8 cellular contexts compared by ENCODE assay signal in genomic region chr3:142963266-142964149, GRCh38. TPM values are rescaled to one million over a fixed set of nuclear protein-coding genes. Genes with fewer than 3 reads are reported as not detected.
A peak's percentile ranks its signal among the peaks of the same experiment; 100 is the strongest.
DNase-seq lines count a peak whose midpoint lies in the region; ATAC-seq and TF ChIP-seq lines count a peak whose summit lies in the region.

TSS of gene PAQR9 (minus strand) at chr3:142963674. CDS start at chr3:142963336, 338 bp downstream.

- TF ChIP-seq POLR2A in gastroesophageal sphincter (IDR thresholded peaks at IDR 0.05) = no peak

- CTCF ChIA-PET in activated CD4-positive, alpha-beta memory T cell treated with anti-CD3 and anti-CD28 coated beads for 36 hours (lab: Charles Lee) = no interaction called here

- no peaks in the 10 kb centered on the region for H3K79me2 ChIP-seq in parathyroid adenoma

- no CpG with 5 or more reads among the region's 126 CpGs for WGBS in gastroesophageal sphincter (ENCODE audit: low coverage in 1 of 2), 2 donors

- no peak within 1 kb of the TSS for H3K27ac Mint-ChIP-seq in activated CD4-positive, alpha-beta memory T cell treated with anti-CD3 and anti-CD28 coated beads for 36 hours

- no peaks in the 10 kb centered on the region for H3K9me3 Mint-ChIP-seq in activated CD4-positive, alpha-beta memory T cell treated with anti-CD3 and anti-CD28 coated beads for 36 hours

- H3K36me3 ChIP-seq in gastroesophageal sphincter (no peaks in the 10 kb centered on the region), parathyroid adenoma (ENCODE audit: control insufficient read depth, insufficient read depth, low read length) (no peaks in the 10 kb centered on the region)

- H3K27me3 ChIP-seq in gastroesophageal sphincter (peaks cover 52% of the 10 kb centered on the region), parathyroid adenoma (ENCODE audit: control insufficient read depth, insufficient read depth, low read length) (no peaks in the 10 kb centered on the region)

- peaks cover 9% of the 10 kb centered on the region for H3K4me1 Mint-ChIP-seq in activated CD4-positive, alpha-beta memory T cell treated with anti-CD3 and anti-CD28 coated beads for 36 hours (ENCODE audit: low read depth)

- peak within 1 kb of the TSS; percentile 78 for H2AFZ ChIP-seq in parathyroid adenoma

- H3K36me3 Mint-ChIP-seq in activated CD4-positive, alpha-beta memory T cell treated with anti-CD3 and anti-CD28 coated beads for 36 hours = no peaks in the 10 kb centered on the region

- no peak within 1 kb of the TSS for H3K9ac ChIP-seq in parathyroid adenoma

- DNase-seq in NCI-H524 (lab: John Stamatoyannopoulos, UW) (peak; percentile 36 to 60), NCI-H524 treated with DMSO at 0.1 percent for 48 hours (lab: John Stamatoyannopoulos, UW) (no peak), mucosa of gallbladder (ENCODE audit: low spot score) (no peak)
- peak; percentile 18 for DNase-seq in activated CD4-positive, alpha-beta memory T cell treated with anti-CD3 and anti-CD28 coated beads for 36 hours
- no peak for DNase-seq in activated effector memory CD4-positive, alpha-beta T cell treated with Interleukin-2 at 50 U/mL for 16 hours

- intact Hi-C loops in activated CD4-positive, alpha-beta memory T cell treated with anti-CD3 and anti-CD28 coated beads for 36 hours (cut with micrococcal nuclease) = no loop called here

- H3K4me3 Mint-ChIP-seq in activated CD4-positive, alpha-beta memory T cell treated with anti-CD3 and anti-CD28 coated beads for 36 hours = peak within 1 kb of the TSS; percentile 70

- peak within 1 kb of the TSS; percentile 36 to 67 for H3K4me3 ChIP-seq in gastroesophageal sphincter
- H3K4me3 ChIP-seq in parathyroid adenoma (ENCODE audit: low read depth, low read length) = peak within 1 kb of the TSS; percentile 44

- H3K4me1 ChIP-seq in gastroesophageal sphincter (peaks cover 0 to 17% (median 0%) of the 10 kb centered on the region in 3 donors), parathyroid adenoma (no peaks in the 10 kb centered on the region)

- POLR2A ChIA-PET in activated CD4-positive, alpha-beta memory T cell treated with anti-CD3 and anti-CD28 coated beads for 36 hours (lab: Charles Lee) = no interaction called here

- ATAC-seq in HG03159 (IDR thresholded peaks at IDR 0.05; ENCODE audit: unreplicated experiment) = peak; percentile 53
- ATAC-seq in gastroesophageal sphincter = peak; percentile 57

- H3K9me3 ChIP-seq in gastroesophageal sphincter = no peaks in the 10 kb centered on the region
- no peaks in the 10 kb centered on the region for H3K9me3 ChIP-seq in parathyroid adenoma (ENCODE audit: control insufficient read depth, low read length)

- no peak for TF ChIP-seq EP300 in gastroesophageal sphincter (IDR thresholded peaks at IDR 0.05)

- H3K27ac ChIP-seq in gastroesophageal sphincter (peak within 1 kb of the TSS in 1 of 4 donors; percentile 12), parathyroid adenoma (no peak within 1 kb of the TSS)

- H3K4me2 ChIP-seq in parathyroid adenoma (ENCODE audit: low read length) = peak within 1 kb of the TSS; percentile 75

- H3K27me3 Mint-ChIP-seq in activated CD4-positive, alpha-beta memory T cell treated with anti-CD3 and anti-CD28 coated beads for 36 hours = peaks cover 51% of the 10 kb centered on the region

- TF ChIP-seq CTCF in gastroesophageal sphincter (IDR thresholded peaks at IDR 0.05) = no peak
- TF ChIP-seq CTCF in parathyroid adenoma (IDR thresholded peaks at IDR 0.05) = no peak

RNA-seq across cellular contexts. Expression of gene PAQR9, which starts in this region (rescaled TPM):
- not detected for total RNA-seq in activated CD4-positive, alpha-beta memory T cell treated with anti-CD3 and anti-CD28 coated beads for 36 hours
- total RNA-seq in gastroesophageal sphincter = not detected
- 0.32 TPM for total RNA-seq in mucosa of gallbladder

Comparison
In these comparisons a context has a peak if more than half of its experiments do, and no peak if none do; other contexts are left out.
1. DNase-seq: peak in NCI-H524 (2 of 2); none in NCI-H524 treated with DMSO at 0.1 percent for 48 hours (single experiment), activated effector memory CD4-positive, alpha-beta T cell treated with Interleukin-2 at 50 U/mL for 16 hours (single experiment) and mucosa of gallbladder (single experiment).
2. Peak in DNase-seq in activated CD4-positive, alpha-beta memory T cell treated with anti-CD3 and anti-CD28 coated beads for 36 hours; RNA of the gene not detected or under 1 TPM.
3. Peak in ATAC-seq and H3K4me3 ChIP-seq in gastroesophageal sphincter; RNA of the gene not detected or under 1 TPM.